In the genomic region with DNA sequence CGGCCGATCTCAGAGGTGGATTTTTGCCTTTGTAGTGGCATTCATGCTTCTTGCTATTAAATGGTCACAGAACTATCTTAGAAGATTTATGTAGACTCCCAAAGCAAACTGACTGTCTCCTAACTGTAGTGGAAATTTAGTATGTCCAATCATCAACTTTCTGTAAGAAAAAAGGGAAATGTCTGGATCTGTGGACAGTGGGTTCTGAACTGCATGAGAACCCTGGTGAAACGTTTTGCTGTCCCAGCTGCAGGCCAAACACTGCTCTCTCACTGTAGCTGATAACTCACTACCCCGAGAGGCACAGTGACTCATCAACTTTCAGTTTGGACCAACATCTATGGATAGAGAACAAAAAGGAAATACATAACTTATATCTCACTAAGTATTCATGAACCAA, we compare ENCODE assay signal across 8 cellular contexts.
DNase-seq lines count a peak whose midpoint lies in the region; ATAC-seq, FAIRE-seq and TF ChIP-seq lines count a peak whose summit lies in the region.

No MANE protein-coding gene starts in this region.

- peak; percentile 80 for ATAC-seq in GM21423 (IDR thresholded peaks at IDR 0.05; ENCODE audit: unreplicated experiment)

- 47 to 57% methylated on average over 4 of the region's 4 CpGs for WGBS in thyroid gland, 2 donors

- H3K4me1 Mint-ChIP-seq in Caco-2 (ENCODE audit: low read depth, unreplicated experiment): peaks cover 35% of the 10 kb centered on the region

- no peaks in the 10 kb centered on the region for H3K9me3 ChIP-seq in Caco-2
- H3K9me3 ChIP-seq in kidney (ENCODE audit: control insufficient read depth in 1 of 2, low read length in 2 of 2): no peaks in the 10 kb centered on the region
- H3K9me3 ChIP-seq in thyroid gland: no peaks in the 10 kb centered on the region

- peak overlapping the region; percentile 84 for H3K27ac Mint-ChIP-seq in Caco-2 (ENCODE audit: unreplicated experiment)

- H3K4me1 ChIP-seq in Caco-2: peaks cover 26% of the 10 kb centered on the region
- H3K4me1 ChIP-seq in kidney (ENCODE audit: control insufficient read depth in 1 of 2, insufficient read depth in 1 of 2, low read depth in 1 of 2, low read length in 2 of 2): peaks cover 5 to 14% of the 10 kb centered on the region in 2 donors
- peaks cover 5 to 50% of the 10 kb centered on the region in 2 donors for H3K4me1 ChIP-seq in thyroid gland

- POLR2A ChIA-PET in Caco-2 (lab: Charles Lee): no interaction called here

- H3K4me3 ChIP-seq in Caco-2 (ENCODE audit: low read depth, low read length) (no peak overlapping the region), astrocyte of the spinal cord (ENCODE audit: low read depth, low read length) (no peak overlapping the region), kidney (ENCODE audit: low read length in 2 of 2) (peak overlapping the region in 1 of 2 donors; percentile 2), thyroid gland (replicated peaks in 1 of 3) (no peak overlapping the region)

- DNase-seq in Caco-2 (peak in 1 of 2 experiments; percentile 20), HTR-8/SVneo (ENCODE audit: insufficient read length, low spot score) (peak; percentile 21), astrocyte of the spinal cord (ENCODE audit: low read depth, low spot score) (peak; percentile 83), kidney (no peak), thyroid gland (peak; percentile 60 to 65), ureter (ENCODE audit: low spot score) (no peak)
- no peak for DNase-seq in activated effector memory CD4-positive, alpha-beta T cell treated with Interleukin-2 at 50 U/mL for 16 hours

- intact Hi-C loops in Caco-2 (cut with micrococcal nuclease; ENCODE audit: unreplicated experiment): no loop called here
- intact Hi-C loops in kidney (cut with DNase I): no loop called here
- intact Hi-C loops in thyroid gland (cut with DNase I): no loop called here

- CTCF ChIA-PET in Caco-2 (lab: Charles Lee): no interaction called here

- H3K4me3 Mint-ChIP-seq in Caco-2 (ENCODE audit: unreplicated experiment): no peak overlapping the region

- H3K27ac ChIP-seq in kidney (ENCODE audit: low read depth in 2 of 2, low read length in 2 of 2): peak overlapping the region in 1 of 2 donors; percentile 2
- H3K27ac ChIP-seq in thyroid gland: peak overlapping the region; percentile 6 to 52 (median 27)

- H3K27me3 ChIP-seq in Caco-2 (replicated peaks; ENCODE audit: control insufficient read depth, insufficient read depth, low read length) (no peaks in the 10 kb centered on the region), thyroid gland (no peaks in the 10 kb centered on the region)

- TF ChIP-seq CTCF in Caco-2 (IDR thresholded peaks at IDR 0.05; ENCODE audit: insufficient read depth in 1 of 2, low read depth in 1 of 2, low read length in 1 of 2, severe bottlenecking in 1 of 2, unreplicated experiment in 1 of 2) (no peak), astrocyte of the spinal cord (IDR thresholded peaks at IDR 0.05; ENCODE audit: low read depth, low read length) (no peak), kidney (IDR thresholded peaks at IDR 0.05; ENCODE audit: borderline replicate concordance, extremely low read depth, insufficient read depth) (no peak), thyroid gland (IDR thresholded peaks at IDR 0.05) (no peak)

- no TSS peak for BruUV-seq in Caco-2 (replicated peaks; lab: Mats Ljungman, UMichigan)

- no peaks in the 10 kb centered on the region for H3K9me3 Mint-ChIP-seq in Caco-2 (ENCODE audit: unreplicated experiment)

- no peaks in the 10 kb centered on the region for H3K27me3 Mint-ChIP-seq in Caco-2 (ENCODE audit: insufficient read depth, unreplicated experiment)

- no peak for FAIRE-seq in HTR-8/SVneo (lab: Jason Lieb, UNC)
- FAIRE-seq in kidney (lab: Jason Lieb, UNC): peak; percentile 79

- TF ChIP-seq POLR2A in thyroid gland (IDR thresholded peaks at IDR 0.05): no peak

- in situ Hi-C loops in astrocyte of the spinal cord (cut with HindIII; ENCODE audit: low sequenced_read_pairs): no loop called here

- no peak overlapping the region for H3K9ac ChIP-seq in kidney (ENCODE audit: low read length in 2 of 2)

- no peaks in the 10 kb centered on the region for H3K36me3 Mint-ChIP-seq in Caco-2 (ENCODE audit: insufficient read depth, unreplicated experiment)

- H3K36me3 ChIP-seq in Caco-2 (ENCODE audit: control insufficient read depth, insufficient read depth, low read length): no peaks in the 10 kb centered on the region; the same call in 1 of the 2 replicates
- H3K36me3 ChIP-seq in kidney (ENCODE audit: control insufficient read depth in 1 of 2, insufficient read depth in 2 of 2, low read length in 2 of 2): no peaks in the 10 kb centered on the region
- H3K36me3 ChIP-seq in thyroid gland: no peaks in the 10 kb centered on the region

Comparison
In these comparisons a context has a peak if more than half of its experiments do, and no peak if none do; other contexts are left out.
1. DNase-seq: peak in HTR-8/SVneo (single experiment), astrocyte of the spinal cord (single experiment) and thyroid gland (2 of 2); none in kidney (single experiment), activated effector memory CD4-positive, alpha-beta T cell treated with Interleukin-2 at 50 U/mL for 16 hours (single experiment) and ureter (single experiment).